Comparison of ENCODE assay signal across 26 cellular contexts in the genomic region with DNA sequence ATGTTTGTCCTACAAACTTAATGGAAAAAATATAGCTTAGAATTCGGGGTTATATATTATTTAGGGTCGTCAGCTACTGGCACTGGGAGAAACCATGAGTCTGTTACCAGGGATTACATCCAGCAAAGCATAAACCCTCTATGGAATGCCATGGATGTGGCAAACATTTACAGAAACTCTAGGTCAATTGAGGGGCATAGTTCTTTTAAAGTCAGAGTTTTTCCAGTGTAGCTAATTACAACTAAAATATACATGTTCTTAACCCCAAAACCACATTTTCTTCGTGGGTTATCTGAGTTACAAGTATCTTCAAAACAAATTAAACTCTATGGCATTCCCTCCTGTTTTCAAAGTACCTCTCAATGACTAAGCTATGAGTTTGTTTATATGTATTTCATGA.
"Had no signal": no experiment of that assay in that cellular context is flagged by ENCODE, and none has a peak within 500 bp of the region (broad histone marks: within the 10 kb centered on the region; RNA-seq: fewer than 3 reads in every experiment).

No MANE protein-coding gene starts in this region.

- DNase-seq: activated CD4-positive, alpha-beta memory T cell treated with anti-CD3 and anti-CD28 coated beads for 36 hours; activated CD4-positive, alpha-beta T cell treated with anti-CD3 and anti-CD28 coated beads for 4 hours; activated CD4-positive, CD25-positive, alpha-beta regulatory T cell; activated effector memory CD4-positive, alpha-beta T cell treated with anti-CD3 and anti-CD28 coated beads, Interleukin-2, amount 50 U/mL, for 16 hours; activated naive CD4-positive, alpha-beta T cell treated with anti-CD3 and anti-CD28 coated beads, Interleukin-2, amount 50 U/mL, for 16 hours; activated naive CD8-positive, alpha-beta T cell treated with anti-CD3 and anti-CD28 coated beads, Interleukin-2, amount 50 U/mL, for 24 hours; activated T-cell treated with anti-CD3 and anti-CD28 coated beads, Interleukin-2, amount 50 U/mL, for 48 hours; anterior cingulate cortex; central memory CD4-positive, alpha-beta T cell; effector memory CD4-positive, alpha-beta T cell; head of caudate nucleus; islet precursor cell; left colon; lower lobe of right lung; naive B cell; nucleus accumbens; small intestine; stimulated activated CD4-positive, alpha-beta T cell treated with anti-CD3 and anti-CD28 coated beads, Interleukin-15, amount 100 ng/mL, for 24 hours; stimulated activated CD8-positive, alpha-beta memory T cell treated with anti-CD3 and anti-CD28 coated beads, Interleukin-4, amount 100 ng/mL, for 48 hours; stimulated activated naive B cell treated with anti-CD40 and anti-IgM and Interleukin-4, amounts not matched to agents 10 μg/mL and 1 μg/mL and 100 μg/mL, for 72 hours; T-helper 9 cell; transverse colon had no signal

- H3K4me1 ChIP-seq: gastroesophageal sphincter, lower lobe of right lung, transverse colon had no signal

- H3K27ac ChIP-seq: gastroesophageal sphincter, lower lobe of right lung, transverse colon had no signal

- FAIRE-seq: colon, small intestine, urothelium cell line had no signal

- H3K27me3 ChIP-seq: gastroesophageal sphincter, transverse colon had no signal

- ATAC-seq: activated naive CD8-positive, alpha-beta T cell treated with anti-CD3 and anti-CD28 coated beads, Interleukin-2, amount 50 U/mL, for 24 hours; gastroesophageal sphincter; left colon; lower lobe of right lung; sciatic nerve; stimulated activated naive B cell treated with anti-CD40 and anti-IgM and Interleukin-4, amounts not matched to agents 10 μg/mL and 1 μg/mL and 100 μg/mL, for 72 hours had no signal

- H3K9me3 ChIP-seq: gastroesophageal sphincter, lower lobe of right lung, transverse colon had no signal

- H3K4me3 ChIP-seq: gastroesophageal sphincter, lower lobe of right lung, transverse colon had no signal

- H3K36me3 ChIP-seq: gastroesophageal sphincter, lower lobe of right lung, transverse colon had no signal
